Comparison of ENCODE assay signal across 8 cellular contexts in genomic region chr20:62136283-62137091, GRCh38. TPM values are rescaled to one million over a fixed set of nuclear protein-coding genes. Genes with fewer than 3 reads are reported as not detected.
DNase-seq lines count a peak whose midpoint lies in the region; ATAC-seq and TF ChIP-seq lines count a peak whose summit lies in the region.

No MANE protein-coding gene starts in this region.

- peak overlapping the region in 1 of 8 donors; percentile 50 for H3K4me3 Mint-ChIP-seq in CD4-positive, alpha-beta memory T cell

- peak overlapping the region; percentile 33 to 93 (median 91) for H3K27ac Mint-ChIP-seq in CD4-positive, alpha-beta memory T cell

- H3K27ac ChIP-seq in CD4-positive, alpha-beta memory T cell (ENCODE audit: low read depth, low read length), result no peak overlapping the region
- H3K27ac ChIP-seq in OCI-LY3 (ENCODE audit: low read length) (no peak overlapping the region), neural cell (ENCODE audit: low read length) (no peak overlapping the region)

- no peaks in the 10 kb centered on the region for H3K27me3 ChIP-seq in CD4-positive, alpha-beta memory T cell (ENCODE audit: insufficient read depth, low read length)
- H3K27me3 ChIP-seq in OCI-LY3 (ENCODE audit: low read depth, low read length) (no peaks in the 10 kb centered on the region), neural cell (ENCODE audit: insufficient read depth, low read depth, low read length) (no peaks in the 10 kb centered on the region)

- ATAC-seq in HG02642 (IDR thresholded peaks at IDR 0.05; ENCODE audit: poor library complexity, unreplicated experiment), result no peak

- peak; percentile 73 for TF ChIP-seq RAD21 in neural cell (conservative IDR thresholded peaks at IDR 0.05)

- no peak overlapping the region for H3K4me3 ChIP-seq in CD4-positive, alpha-beta memory T cell (ENCODE audit: low read length in 2 of 2)
- no peak overlapping the region for H3K4me3 ChIP-seq in HFF-Myc (replicated peaks; ENCODE audit: low read depth, low read length)
- H3K4me3 ChIP-seq in OCI-LY3 (ENCODE audit: low read length), result no peak overlapping the region
- H3K4me3 ChIP-seq in epithelial cell of proximal tubule (ENCODE audit: low read depth, low read length), result no peak overlapping the region
- no peak overlapping the region for H3K4me3 ChIP-seq in neural cell (ENCODE audit: low read length)

- no peaks in the 10 kb centered on the region for H3K9me3 ChIP-seq in CD4-positive, alpha-beta memory T cell (ENCODE audit: control insufficient read depth in 1 of 2, low read length in 2 of 2)
- H3K9me3 ChIP-seq in OCI-LY3 (ENCODE audit: insufficient read depth, low read length), result no peaks in the 10 kb centered on the region
- no peaks in the 10 kb centered on the region for H3K9me3 ChIP-seq in neural cell (ENCODE audit: low read length)

- DNase-seq in CD4-positive, alpha-beta memory T cell, result peak; percentile 69 to 74 (median 74)
- DNase-seq in HFF-Myc (ENCODE audit: extremely low read depth, low read depth) (no peak), activated T-cell treated with anti-CD3 and anti-CD28 coated beads for 48 hours (ENCODE audit: low read depth) (peak; percentile 51), epithelial cell of proximal tubule (ENCODE audit: low read depth) (no peak), putamen (ENCODE audit: low spot score) (no peak)

- TF ChIP-seq CTCF in HFF-Myc (IDR thresholded peaks at IDR 0.05; ENCODE audit: low read depth, low read length, missing control alignments) (peak; percentile 93), OCI-LY3 (IDR thresholded peaks at IDR 0.05; ENCODE audit: low read depth, low read length) (peak; percentile 89), epithelial cell of proximal tubule (conservative IDR thresholded peaks at IDR 0.05; ENCODE audit: low read depth, low read length) (peak; percentile 97), neural cell (IDR thresholded peaks at IDR 0.05; ENCODE audit: poor library complexity, severe bottlenecking) (peak; percentile 78)

- TF ChIP-seq EP300 in neural cell (conservative IDR thresholded peaks at IDR 0.05; ENCODE audit: poor library complexity, severe bottlenecking), result no peak

- CTCF ChIA-PET in CD4-positive, alpha-beta memory T cell (lab: Charles Lee; ENCODE audit: partially characterized antibody), result interaction anchor here (0.7 to 6.8 kb wide), 12 partner anchors 9 to 126 kb away, joined by 3 to 114 read pairs (median 6); partner anchors contain the start of genes LSM14B and TAF4

- H2AFZ ChIP-seq in OCI-LY3 (ENCODE audit: low read depth, low read length), result no peak overlapping the region
- H2AFZ ChIP-seq in neural cell (ENCODE audit: low read depth, low read length), result no peak overlapping the region

- H3K4me1 ChIP-seq in CD4-positive, alpha-beta memory T cell (ENCODE audit: insufficient read depth, low read length), result peaks cover 19% of the 10 kb centered on the region
- H3K4me1 ChIP-seq in OCI-LY3 (ENCODE audit: low read length), result peaks cover 6% of the 10 kb centered on the region

- peaks cover 30 to 57% (median 37%) of the 10 kb centered on the region in 4 donors for H3K4me1 Mint-ChIP-seq in CD4-positive, alpha-beta memory T cell

- intact Hi-C loops in CD4-positive, alpha-beta memory T cell (cut with micrococcal nuclease), result loop anchor here (1.0 to 5.0 kb wide), 4 partner anchors 70 to 246 kb away; no protein-coding TSS in a partner anchor

- H3F3A ChIP-seq in neural cell (ENCODE audit: insufficient read depth, low read length, poor library complexity, severe bottlenecking), result peaks cover 3% of the 10 kb centered on the region

- H3K27me3 Mint-ChIP-seq in CD4-positive, alpha-beta memory T cell, result no peaks in the 10 kb centered on the region

- H3K4me2 ChIP-seq in OCI-LY3 (ENCODE audit: low read length), result no peak overlapping the region
- no peak overlapping the region for H3K4me2 ChIP-seq in neural cell (ENCODE audit: low read length)

- no peaks in the 10 kb centered on the region for H3K9me2 ChIP-seq in neural cell (ENCODE audit: insufficient read depth, low read length)

- peaks cover 36 to 89% of the 10 kb centered on the region in 2 donors for H3K36me3 Mint-ChIP-seq in CD4-positive, alpha-beta memory T cell

- H3K79me2 ChIP-seq in OCI-LY3 (ENCODE audit: low read length), result peaks cover 36% of the 10 kb centered on the region
- H3K79me2 ChIP-seq in neural cell (replicated peaks; ENCODE audit: insufficient read depth, low read length), result peaks cover 27% of the 10 kb centered on the region

- H4K20me1 ChIP-seq in OCI-LY3 (ENCODE audit: insufficient read depth, low read length), result peaks cover 53% of the 10 kb centered on the region
- peaks cover 40% of the 10 kb centered on the region for H4K20me1 ChIP-seq in neural cell (ENCODE audit: insufficient read depth)

- POLR2A ChIA-PET in CD4-positive, alpha-beta memory T cell (lab: Charles Lee; ENCODE audit: partially characterized antibody), result interaction anchor here (1.1 to 3.1 kb wide), 6 partner anchors 10 to 125 kb away, joined by 3 to 22 read pairs (median 15); partner anchors contain the start of gene LSM14B

- H3K9me3 Mint-ChIP-seq in CD4-positive, alpha-beta memory T cell, result no peaks in the 10 kb centered on the region

- H3K36me3 ChIP-seq in CD4-positive, alpha-beta memory T cell (ENCODE audit: insufficient read depth, low read length), result peaks cover 81% of the 10 kb centered on the region
- H3K36me3 ChIP-seq in OCI-LY3 (replicated peaks; ENCODE audit: low read depth, low read length) (peaks cover 89% of the 10 kb centered on the region), neural cell (ENCODE audit: insufficient read depth, low read length) (peaks cover 10% of the 10 kb centered on the region)

- H3K9ac ChIP-seq in OCI-LY3 (ENCODE audit: low read length) (no peak overlapping the region), neural cell (ENCODE audit: low read length) (no peak overlapping the region)

TF ChIP-seq in neural cell, 6 proteins besides CTCF, POLR2A, EP300 and RAD21:
- TF ChIP-seq MXI1 (conservative IDR thresholded peaks at IDR 0.05; ENCODE audit: poor library complexity, severe bottlenecking), result no peak
- peak; percentile 5 for TF ChIP-seq POLR2AphosphoS5 (IDR thresholded peaks at IDR 0.05)
- peak; percentile 81 for TF ChIP-seq SMC3 (conservative IDR thresholded peaks at IDR 0.05; ENCODE audit: poor library complexity)

RNA-seq across cellular contexts. Expression of gene PSMA7, which starts 6.7 kb away (rescaled TPM):
- total RNA-seq in CD4-positive, alpha-beta memory T cell, result 100 to 1,000 TPM; 182 to 190 TPM
- polyA plus RNA-seq in CD4-positive, alpha-beta memory T cell, result 100 to 1,000 TPM; 437 to 598 TPM
- total RNA-seq in epithelial cell of proximal tubule, result 541 and 587 TPM in 2 replicates
- 871 and 874 TPM in 2 replicates for polyA plus RNA-seq in neural cell
- polyA minus RNA-seq in neural cell, result 181 and 185 TPM in 2 replicates

RNA-seq across cellular contexts. Expression of gene SS18L1, which starts 7.1 kb away (rescaled TPM):
- total RNA-seq in CD4-positive, alpha-beta memory T cell, result 10 to 100 TPM; 22.7 to 24.8 TPM
- polyA plus RNA-seq in CD4-positive, alpha-beta memory T cell, result 1 to 10 TPM in 1 of 2 donors, under 1 TPM in 1; 0.71 to 1.4 TPM
- 10.2 and 11.4 TPM in 2 replicates for total RNA-seq in epithelial cell of proximal tubule
- 117 and 132 TPM in 2 replicates for polyA plus RNA-seq in neural cell
- polyA minus RNA-seq in neural cell, result 119 and 121 TPM in 2 replicates

RNA-seq across cellular contexts. Expression of gene LSM14B, which starts 14.2 kb away (rescaled TPM):
- 10 to 100 TPM; 48.5 to 50.3 TPM for total RNA-seq in CD4-positive, alpha-beta memory T cell
- 1 to 10 TPM in 1 of 2 donors, under 1 TPM in 1; 0.78 to 1.2 TPM for polyA plus RNA-seq in CD4-positive, alpha-beta memory T cell
- 16.3 and 23.3 TPM in 2 replicates for total RNA-seq in epithelial cell of proximal tubule
- 207 and 213 TPM in 2 replicates for polyA plus RNA-seq in neural cell
- 130 and 131 TPM in 2 replicates for polyA minus RNA-seq in neural cell

RNA-seq across cellular contexts. Expression of gene MTG2, which starts 46.3 kb away (rescaled TPM):
- 10 to 100 TPM; 48.5 to 50.7 TPM for total RNA-seq in CD4-positive, alpha-beta memory T cell
- 10 to 100 TPM; 15.9 to 23.9 TPM for polyA plus RNA-seq in CD4-positive, alpha-beta memory T cell
- 14.9 and 23.4 TPM in 2 replicates for total RNA-seq in epithelial cell of proximal tubule
- polyA plus RNA-seq in neural cell, result 22.4 and 36.1 TPM in 2 replicates
- 21.3 and 23.1 TPM in 2 replicates for polyA minus RNA-seq in neural cell

Comparison
In these comparisons a context has a peak if more than half of its experiments do, and no peak if none do; other contexts are left out.
1. DNase-seq: peak in CD4-positive, alpha-beta memory T cell (5 of 5) and activated T-cell treated with anti-CD3 and anti-CD28 coated beads for 48 hours (single experiment); none in HFF-Myc (single experiment), epithelial cell of proximal tubule (single experiment) and putamen (single experiment).
2. Peak in every context shown above with its lines, with median percentiles within 50 percentile points of each other: CTCF ChIP-seq.